ENCODE assay signal across 1 cellular context in genomic region chr4:78219825-78220224, GRCh38.
TF ChIP-seq lines count a peak whose summit lies in the region.

No MANE protein-coding gene starts in this region.

TF ChIP-seq in HepG2, 621 proteins besides CTCF, POLR2A, EP300 and RAD21 (continued from another document):
- TF ChIP-seq CERS6 (CRISPR knock-in tag; IDR thresholded peaks at IDR 0.05): no peak
- TF ChIP-seq DZIP1 (CRISPR knock-in tag; IDR thresholded peaks at IDR 0.05): no peak
- TF ChIP-seq KDM5A (IDR thresholded peaks at IDR 0.05; ENCODE audit: borderline replicate concordance, low read length): no peak
- TF ChIP-seq ZNF292 (CRISPR knock-in tag; IDR thresholded peaks at IDR 0.05; ENCODE audit: borderline replicate concordance, low read depth): peak; percentile 65; the same call in 1 of the 2 replicates
- no peak for TF ChIP-seq SOX5 (CRISPR knock-in tag; IDR thresholded peaks at IDR 0.05; ENCODE audit: borderline replicate concordance)
- TF ChIP-seq HDAC1 (CRISPR knock-in tag; IDR thresholded peaks at IDR 0.05): peak; percentile 43; the same call in 1 of the 2 replicates
- TF ChIP-seq ZNF749 (CRISPR knock-in tag; IDR thresholded peaks at IDR 0.05; ENCODE audit: borderline replicate concordance): no peak
- TF ChIP-seq SALL1 (CRISPR knock-in tag; IDR thresholded peaks at IDR 0.05): no peak
- TF ChIP-seq KMT2A (CRISPR knock-in tag; IDR thresholded peaks at IDR 0.05): 0 out of 2 replicates have a peak, but pooled peaks have one; percentile 36
- no peak for TF ChIP-seq ZNF280D (CRISPR knock-in tag; IDR thresholded peaks at IDR 0.05)
- TF ChIP-seq GPN1 (CRISPR knock-in tag; IDR thresholded peaks at IDR 0.05; ENCODE audit: borderline replicate concordance): no peak
- TF ChIP-seq ZNF75D (CRISPR knock-in tag; IDR thresholded peaks at IDR 0.05; ENCODE audit: borderline replicate concordance): no peak
- TF ChIP-seq KLF16 (CRISPR knock-in tag; IDR thresholded peaks at IDR 0.05): 0 out of 4 replicates have a peak, but pooled peaks of 1 of the 2 experiments have one; percentile 9
- peak; percentile 49 for TF ChIP-seq HNF4A (CRISPR knock-in tag; IDR thresholded peaks at IDR 0.05)
- TF ChIP-seq CREM (IDR thresholded peaks at IDR 0.05): no peak
- no peak for TF ChIP-seq CREM (CRISPR knock-in tag; IDR thresholded peaks at IDR 0.05)
- no peak for TF ChIP-seq SOX13 (IDR thresholded peaks at IDR 0.05)
- TF ChIP-seq SOX13 (CRISPR knock-in tag; conservative IDR thresholded peaks at IDR 0.05 in 1 of 2, IDR thresholded peaks at IDR 0.05 in 1 of 2): 0 out of 4 replicates have a peak, but pooled peaks of 1 of the 2 experiments have one; percentile 3
- TF ChIP-seq ZNF777 (CRISPR knock-in tag; IDR thresholded peaks at IDR 0.05): no peak
- peak; percentile 93 for TF ChIP-seq ZNF652 (CRISPR knock-in tag; IDR thresholded peaks at IDR 0.05; ENCODE audit: borderline replicate concordance, low read depth)
- TF ChIP-seq ZSCAN9 (CRISPR knock-in tag; IDR thresholded peaks at IDR 0.05; ENCODE audit: borderline replicate concordance): no peak
